Comparison of ENCODE assay signal across 25 cellular contexts in genomic region chrX:70411475-70411874, GRCh38. TPM values are rescaled to one million over a fixed set of nuclear protein-coding genes. Genes with fewer than 3 reads are reported as not detected.
"Had no signal": no experiment of that assay in that cellular context is flagged by ENCODE, and none has a peak within 500 bp of the region (broad histone marks: within the 10 kb centered on the region; RNA-seq: fewer than 3 reads in every experiment).

No MANE protein-coding gene starts in this region.

- H3K27me3 ChIP-seq: gastrocnemius medialis, heart right ventricle, right lobe of liver, spleen had no signal

- H3K9me3 Mint-ChIP-seq: naive thymus-derived CD4-positive, alpha-beta T cell had no signal

- H3K4me3 ChIP-seq: gastrocnemius medialis, heart right ventricle, psoas muscle, right lobe of liver, spleen had no signal

- H3K4me3 Mint-ChIP-seq: naive thymus-derived CD4-positive, alpha-beta T cell; nephron progenitor cell had no signal

- ATAC-seq: esophagus mucosa; gastrocnemius medialis; heart right ventricle; naive thymus-derived CD4-positive, alpha-beta T cell; psoas muscle; right lobe of liver had no signal

- DNase-seq: effector memory CD4-positive, alpha-beta T cell; gastrocnemius medialis; heart right ventricle; hypothalamus; kidney glomerular epithelial cell; naive thymus-derived CD4-positive, alpha-beta T cell; nephron progenitor cell; psoas muscle; retina; right lobe of liver; spleen; stimulated activated CD4-positive, alpha-beta T cell treated with anti-CD3 and anti-CD28 coated beads, Interleukin-15, amount 100 ng/mL, for 24 hours; stimulated activated CD4-positive, alpha-beta T cell treated with anti-CD3 and anti-CD28 coated beads, Interleukin-1b, Interleukin-23, amount 100 ng/mL, for 48 hours; stimulated activated CD4-positive, alpha-beta T cell treated with anti-CD3 and anti-CD28 coated beads, Interleukin-4, amount 100 ng/mL, for 24 hours; stimulated activated naive CD4-positive, alpha-beta T cell; trophoblast cell had no signal

- H3K27ac Mint-ChIP-seq: nephron progenitor cell had no signal

- H3K27me3 Mint-ChIP-seq: naive thymus-derived CD4-positive, alpha-beta T cell had no signal

- H3K4me1 Mint-ChIP-seq: nephron progenitor cell had no signal

- H3K36me3 ChIP-seq: gastrocnemius medialis, heart right ventricle, right lobe of liver had no signal

RNA-seq across cellular contexts. Expression of gene GDPD2, which starts 11.6 kb away (rescaled TPM):
- total RNA-seq: fibroblast of lung, fibroblast of villous mesenchyme, gastrocnemius medialis, heart right ventricle, liver, lung microvascular endothelial cell, mesenteric fat pad, mononuclear cell, omental fat pad, psoas muscle, right lobe of liver, skeletal muscle tissue had no signal
- polyA plus RNA-seq: fibroblast of lung; heart right ventricle; liver; naive thymus-derived CD4-positive, alpha-beta T cell had no signal
